Comparison of ENCODE assay signal across 27 cellular contexts in genomic region chr7:81420526-81420925, GRCh38.
"Had no signal": no experiment of that assay in that cellular context is flagged by ENCODE, and none has a peak within 500 bp of the region (broad histone marks: within the 10 kb centered on the region; RNA-seq: fewer than 3 reads in every experiment).

No MANE protein-coding gene starts in this region.

- H3K4me1 ChIP-seq: colonic mucosa, esophagus muscularis mucosa, heart right ventricle, neural progenitor cell, psoas muscle, sigmoid colon, spleen, tibial nerve, upper lobe of right lung, uterus had no signal

- DNase-seq: colonic mucosa; effector memory CD4-positive, alpha-beta T cell; foreskin melanocyte; glutamatergic neuron; heart right ventricle; hypothalamus; immature natural killer cell; islet precursor cell; naive thymus-derived CD4-positive, alpha-beta T cell; psoas muscle; right cardiac atrium; sigmoid colon; spleen; stimulated activated naive B cell treated with anti-CD40 and anti-IgM and Interleukin-4, amounts not matched to agents 10 μg/mL and 1 μg/mL and 100 μg/mL, for 72 hours; upper lobe of right lung; uterus had no signal

- FAIRE-seq: endothelial cell of umbilical vein had no signal

- H3K9me3 Mint-ChIP-seq: dendritic cell treated with granulocyte-macrophage colony-stimulating factor and Interleukin-4, amounts not matched to agents 40 ng/mL and 50 ng/mL, for 4 days; neural progenitor cell; stimulated activated naive B cell treated with anti-CD40 and anti-IgM and Interleukin-4, amounts not matched to agents 10 μg/mL and 1 μg/mL and 100 μg/mL, for 72 hours had no signal

- H3K9ac ChIP-seq: neural progenitor cell had no signal

- H3K4me3 Mint-ChIP-seq: dendritic cell treated with granulocyte-macrophage colony-stimulating factor and Interleukin-4, amounts not matched to agents 40 ng/mL and 50 ng/mL, for 4 days; immature natural killer cell; memory B cell; naive thymus-derived CD4-positive, alpha-beta T cell; nephron; neural progenitor cell; stimulated activated naive B cell treated with anti-CD40 and anti-IgM and Interleukin-4, amounts not matched to agents 10 μg/mL and 1 μg/mL and 100 μg/mL, for 72 hours; stimulated activated naive CD8-positive, alpha-beta T cell treated with anti-CD3 and anti-CD28 coated beads, Interleukin-15, Interleukin-2, amounts not matched to agents 100 ng/mL and 50 ng/mL, for 24 hours had no signal

- H3K27ac Mint-ChIP-seq: dendritic cell treated with granulocyte-macrophage colony-stimulating factor and Interleukin-4, amounts not matched to agents 40 ng/mL and 50 ng/mL, for 4 days; immature natural killer cell; memory B cell; naive thymus-derived CD4-positive, alpha-beta T cell; nephron; neural progenitor cell; stimulated activated naive B cell treated with anti-CD40 and anti-IgM and Interleukin-4, amounts not matched to agents 10 μg/mL and 1 μg/mL and 100 μg/mL, for 72 hours; stimulated activated naive CD8-positive, alpha-beta T cell treated with anti-CD3 and anti-CD28 coated beads, Interleukin-15, Interleukin-2, amounts not matched to agents 100 ng/mL and 50 ng/mL, for 24 hours had no signal

- H3K4me2 ChIP-seq: neural progenitor cell had no signal

- H3K9me3 ChIP-seq: colonic mucosa, esophagus muscularis mucosa, heart right ventricle, psoas muscle, sigmoid colon, spleen, thoracic aorta, tibial nerve, upper lobe of right lung, uterus had no signal

- H3K4me3 ChIP-seq: colonic mucosa, esophagus muscularis mucosa, heart right ventricle, lung, neural progenitor cell, psoas muscle, sigmoid colon, spleen, thoracic aorta, tibial nerve, upper lobe of right lung, uterus had no signal

- ATAC-seq: heart right ventricle; left lobe of liver; naive thymus-derived CD4-positive, alpha-beta T cell; psoas muscle; right cardiac atrium; stimulated activated naive B cell treated with anti-CD40 and anti-IgM and Interleukin-4, amounts not matched to agents 10 μg/mL and 1 μg/mL and 100 μg/mL, for 72 hours; upper lobe of right lung had no signal

- H3K27me3 Mint-ChIP-seq: dendritic cell treated with granulocyte-macrophage colony-stimulating factor and Interleukin-4, amounts not matched to agents 40 ng/mL and 50 ng/mL, for 4 days; memory B cell; naive thymus-derived CD4-positive, alpha-beta T cell; stimulated activated naive B cell treated with anti-CD40 and anti-IgM and Interleukin-4, amounts not matched to agents 10 μg/mL and 1 μg/mL and 100 μg/mL, for 72 hours; stimulated activated naive CD8-positive, alpha-beta T cell treated with anti-CD3 and anti-CD28 coated beads, Interleukin-15, Interleukin-2, amounts not matched to agents 100 ng/mL and 50 ng/mL, for 24 hours had no signal

- H3K27me3 ChIP-seq: colonic mucosa, esophagus muscularis mucosa, heart right ventricle, neural progenitor cell, sigmoid colon, spleen, tibial nerve, upper lobe of right lung, uterus had no signal

- H3K4me1 Mint-ChIP-seq: immature natural killer cell, memory B cell, nephron, neural progenitor cell had no signal

- H3K36me3 ChIP-seq: colonic mucosa, esophagus muscularis mucosa, heart right ventricle, neural progenitor cell, sigmoid colon, spleen, thoracic aorta, tibial nerve, upper lobe of right lung, uterus had no signal

- H3K36me3 Mint-ChIP-seq: immature natural killer cell; memory B cell; naive thymus-derived CD4-positive, alpha-beta T cell; neural progenitor cell; stimulated activated naive B cell treated with anti-CD40 and anti-IgM and Interleukin-4, amounts not matched to agents 10 μg/mL and 1 μg/mL and 100 μg/mL, for 72 hours had no signal

- H2AFZ ChIP-seq: neural progenitor cell had no signal

- H3K27ac ChIP-seq: colonic mucosa, esophagus muscularis mucosa, heart right ventricle, neural progenitor cell, psoas muscle, sigmoid colon, spleen, thoracic aorta, tibial nerve, upper lobe of right lung, uterus had no signal
